27 cellular contexts compared by ENCODE assay signal in the genomic region with DNA sequence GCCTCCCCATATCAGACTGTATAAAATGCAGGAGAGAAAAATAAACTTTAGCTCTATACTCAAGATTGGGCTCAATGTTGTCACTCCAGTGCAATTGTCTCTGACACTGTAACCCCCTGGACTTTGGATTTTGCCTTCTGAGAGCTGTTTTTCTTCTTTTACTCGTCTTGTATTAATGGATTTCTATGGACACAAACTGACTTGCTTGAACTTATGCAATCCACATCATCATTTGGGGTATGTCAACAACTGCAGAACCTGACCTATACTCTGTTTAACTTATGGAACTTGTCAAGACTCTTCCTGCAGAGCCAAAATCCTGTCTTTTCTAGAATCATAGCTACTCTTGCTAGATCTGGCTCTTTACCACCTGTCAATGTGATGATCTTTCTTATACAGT.
"Had no signal": no experiment of that assay in that cellular context is flagged by ENCODE, and none has a peak within 500 bp of the region (broad histone marks: within the 10 kb centered on the region; RNA-seq: fewer than 3 reads in every experiment).

No MANE protein-coding gene starts in this region.

- H3K27ac ChIP-seq: colonic mucosa, coronary artery, dorsolateral prefrontal cortex, epithelial cell of prostate, esophagus muscularis mucosa, esophagus squamous epithelium, foreskin keratinocyte, gastrocnemius medialis, gastroesophageal sphincter, heart left ventricle had no signal

- FAIRE-seq: colon, endometrium, endothelial cell of umbilical vein, frontal cortex had no signal

- H3K4me1 ChIP-seq: colonic mucosa, esophagus muscularis mucosa, esophagus squamous epithelium, gastrocnemius medialis, gastroesophageal sphincter, heart left ventricle had no signal

- H3K27me3 ChIP-seq: colonic mucosa, esophagus muscularis mucosa, esophagus squamous epithelium, foreskin keratinocyte, gastrocnemius medialis, gastroesophageal sphincter, heart left ventricle had no signal

- ATAC-seq: effector memory CD8-positive, alpha-beta T cell; esophagus mucosa; foreskin keratinocyte; gastrocnemius medialis; gastroesophageal sphincter; heart left ventricle had no signal

- H3K9me3 ChIP-seq: colonic mucosa, esophagus muscularis mucosa, esophagus squamous epithelium, gastrocnemius medialis, gastroesophageal sphincter, heart left ventricle had no signal

- DNase-seq: colonic mucosa; cortex of kidney; dermis blood vessel endothelial cell; dorsolateral prefrontal cortex; effector CD4-positive, alpha-beta T cell; effector CD8-positive, alpha-beta T cell; effector memory CD4-positive, alpha-beta T cell; effector memory CD8-positive, alpha-beta T cell; endodermal cell; erythroblast; esophagus squamous epithelium; foreskin fibroblast; foreskin melanocyte; gastrocnemius medialis; glutamatergic neuron; head of caudate nucleus; heart left ventricle had no signal

- H3K36me3 ChIP-seq: colonic mucosa, esophagus muscularis mucosa, esophagus squamous epithelium, gastrocnemius medialis, gastroesophageal sphincter, heart left ventricle had no signal

- H3K4me3 ChIP-seq: colonic mucosa, coronary artery, dorsolateral prefrontal cortex, esophagus muscularis mucosa, esophagus squamous epithelium, gastrocnemius medialis, gastroesophageal sphincter, heart left ventricle had no signal
